10 cellular contexts compared by ENCODE assay signal in the genomic region with DNA sequence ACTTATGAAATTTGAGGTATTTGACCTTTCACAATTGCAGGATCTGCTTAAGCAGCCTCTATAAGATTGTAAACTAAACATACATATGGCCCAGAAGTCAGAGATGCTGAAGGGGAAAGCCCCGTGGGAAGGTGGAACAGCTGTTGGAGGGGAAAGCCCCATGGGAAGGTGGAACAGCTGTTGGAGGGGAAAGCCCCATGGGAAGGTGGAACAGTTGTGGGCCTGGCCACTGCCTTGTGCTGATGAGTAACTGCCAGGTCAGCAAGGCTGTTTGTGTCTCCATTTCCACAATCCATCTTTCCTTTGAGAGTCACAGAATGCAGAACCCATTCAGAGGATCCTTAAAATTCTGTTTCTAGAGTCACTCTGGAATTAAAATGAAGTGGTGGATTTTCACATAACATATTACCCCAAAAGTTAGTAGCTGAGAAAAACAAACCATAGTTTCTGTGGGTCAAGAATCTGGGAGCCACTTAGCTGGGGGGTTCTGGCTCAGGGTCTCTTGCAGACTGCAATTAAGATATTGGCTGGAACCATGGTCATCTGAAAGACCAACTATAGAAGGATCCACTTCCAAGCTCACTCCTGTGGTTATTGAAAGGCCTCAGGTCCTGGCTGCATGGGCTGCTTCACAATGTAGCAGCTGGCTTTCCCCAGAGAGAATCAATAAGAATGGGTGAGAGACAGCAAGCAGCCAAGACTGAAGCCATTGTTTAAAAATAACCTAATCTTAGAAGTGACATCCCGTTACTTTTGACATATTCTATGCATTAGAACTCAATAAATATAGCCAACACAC.
A peak's percentile ranks its signal among the peaks of the same experiment; 100 is the strongest.
DNase-seq lines count a peak whose midpoint lies in the region; ATAC-seq, FAIRE-seq and TF ChIP-seq lines count a peak whose summit lies in the region.
"Had no signal": no experiment of that assay in that cellular context is flagged by ENCODE, and none has a peak within 500 bp of the region (broad histone marks: within the 10 kb centered on the region; RNA-seq: fewer than 3 reads in every experiment).

No MANE protein-coding gene starts in this region.

- H3K27ac Mint-ChIP-seq in immature natural killer cell: no peak overlapping the region

- H3K9me3 Mint-ChIP-seq in immature natural killer cell: peaks cover 0 to 3% (median 0%) of the 10 kb centered on the region in 6 donors

- H3K4me1 Mint-ChIP-seq in immature natural killer cell: no peaks in the 10 kb centered on the region

- H3K4me1 ChIP-seq in foreskin keratinocyte: no peaks in the 10 kb centered on the region

- no peak for TF ChIP-seq CTCF in foreskin keratinocyte (conservative IDR thresholded peaks at IDR 0.05)

- H3K36me3 Mint-ChIP-seq in immature natural killer cell: no peaks in the 10 kb centered on the region

- DNase-seq in GM18507 (ENCODE audit: extremely low spot score, insufficient read length, low read depth) (no peak), foreskin keratinocyte (peak; percentile 69 to 71), immature natural killer cell (no peak), EL (no peak), epidermal melanocyte (ENCODE audit: insufficient read length, low spot score) (no peak)
- no peak for DNase-seq in activated CD4-positive, CD25-positive, alpha-beta regulatory T cell (lab: John Stamatoyannopoulos, UW)
- DNase-seq: spleen had no signal

- ATAC-seq in GM21360 (IDR thresholded peaks at IDR 0.05; ENCODE audit: unreplicated experiment): peak; percentile 97
- peak; percentile 91 for ATAC-seq in HG03196 (IDR thresholded peaks at IDR 0.05; ENCODE audit: unreplicated experiment)
- peak; percentile 100 for ATAC-seq in foreskin keratinocyte

- no peak overlapping the region for H3K27ac ChIP-seq in foreskin keratinocyte
- H3K27ac ChIP-seq: hepatocyte, spleen had no signal

- peak; percentile 78 for FAIRE-seq in GM18507 (lab: Jason Lieb, UNC)

- no peak overlapping the region for H3K4me3 Mint-ChIP-seq in immature natural killer cell

- H3K27me3 Mint-ChIP-seq in immature natural killer cell (ENCODE audit: low read depth in 3 of 3): no peaks in the 10 kb centered on the region

- H3K27me3 ChIP-seq in foreskin keratinocyte: no peaks in the 10 kb centered on the region
- H3K27me3 ChIP-seq: hepatocyte had no signal

Comparison
In these comparisons a context has a peak if more than half of its experiments do, and no peak if none do; other contexts are left out.
1. DNase-seq: peak in foreskin keratinocyte (2 of 2); none in GM18507 (single experiment), immature natural killer cell (0 of 3), EL (single experiment), epidermal melanocyte (single experiment) and activated CD4-positive, CD25-positive, alpha-beta regulatory T cell (0 of 4).
2. Peak in every context shown above with its lines, with median percentiles within 50 percentile points of each other: ATAC-seq.